Comparison of ENCODE assay signal across 32 cellular contexts in genomic region chr1:53703174-53703573, GRCh38. TPM values are rescaled to one million over a fixed set of nuclear protein-coding genes. Genes with fewer than 3 reads are reported as not detected.
"Had no signal": no experiment of that assay in that cellular context is flagged by ENCODE, and none has a peak within 500 bp of the region (broad histone marks: within the 10 kb centered on the region; RNA-seq: fewer than 3 reads in every experiment).

No MANE protein-coding gene starts in this region.

- H3K27ac ChIP-seq: neural progenitor cell, neutrophil, ovary, parathyroid adenoma, psoas muscle, skin epidermis, spleen, suprapubic skin, testis, tibial artery, transverse colon, upper lobe of right lung, uterus had no signal

- H3K4me3 Mint-ChIP-seq: naive thymus-derived CD4-positive, alpha-beta T cell; natural killer cell; nephron; neural progenitor cell; stimulated activated memory B cell treated with anti-CD40 and anti-IgM and Interleukin-4, amounts not matched to agents 10 μg/mL and 1 μg/mL and 100 μg/mL, for 72 hours; stimulated activated naive CD8-positive, alpha-beta T cell treated with anti-CD3 and anti-CD28 coated beads, Interleukin-15, amount 100 ng/mL, for 72 hours; type B pancreatic cell had no signal

- H3K4me2 ChIP-seq: neural progenitor cell, smooth muscle cell had no signal

- H2AFZ ChIP-seq: neural progenitor cell, parathyroid adenoma had no signal

- H3K36me3 Mint-ChIP-seq: naive thymus-derived CD4-positive, alpha-beta T cell; natural killer cell; neural progenitor cell; stimulated activated memory B cell treated with anti-CD40 and anti-IgM and Interleukin-4, amounts not matched to agents 10 μg/mL and 1 μg/mL and 100 μg/mL, for 72 hours; type B pancreatic cell had no signal

- DNase-seq: naive thymus-derived CD4-positive, alpha-beta T cell; natural killer cell; nucleus accumbens; ovary; psoas muscle; right cardiac atrium; stimulated activated CD4-positive, alpha-beta T cell treated with anti-CD3 and anti-CD28 coated beads, Interleukin-12 subunit alpha, Interleukin-12 subunit beta, amount 100 ng/mL, for 4 hours; stimulated activated CD4-positive, alpha-beta T cell treated with anti-CD3 and anti-CD28 coated beads, Interleukin-1b, Interleukin-23, amount 100 ng/mL, for 48 hours; stimulated activated CD4-positive, alpha-beta T cell treated with anti-CD3 and anti-CD28 coated beads, Interleukin-4, amount 100 ng/mL, for 1 hour; stimulated activated CD4-positive, alpha-beta T cell treated with anti-CD3 and anti-CD28 coated beads, Interleukin-4, amount 100 ng/mL, for 4 hours; stimulated activated CD8-positive, alpha-beta memory T cell treated with anti-CD3 and anti-CD28 coated beads, Interleukin-4, amount 100 ng/mL, for 48 hours; stimulated activated naive CD4-positive, alpha-beta T cell; stimulated activated naive CD8-positive, alpha-beta T cell treated with anti-CD3 and anti-CD28 coated beads, Interleukin-15, amount 100 ng/mL, for 72 hours; stimulated activated naive CD8-positive, alpha-beta T cell treated with anti-CD3 and anti-CD28 coated beads, Interleukin-15, Interleukin-2, amounts not matched to agents 100 U/mL and 50 U/mL, for 24 hours; testis; tibial artery; transverse colon; upper lobe of right lung; uterus had no signal

- H3K9me3 Mint-ChIP-seq: naive thymus-derived CD4-positive, alpha-beta T cell; natural killer cell; nephron; stimulated activated memory B cell treated with anti-CD40 and anti-IgM and Interleukin-4, amounts not matched to agents 10 μg/mL and 1 μg/mL and 100 μg/mL, for 72 hours; stimulated activated naive CD8-positive, alpha-beta T cell treated with anti-CD3 and anti-CD28 coated beads, Interleukin-15, amount 100 ng/mL, for 72 hours; type B pancreatic cell had no signal

- H3K79me2 ChIP-seq: parathyroid adenoma had no signal

- H3K4me1 Mint-ChIP-seq: naive thymus-derived CD4-positive, alpha-beta T cell; natural killer cell; nephron; stimulated activated memory B cell treated with anti-CD40 and anti-IgM and Interleukin-4, amounts not matched to agents 10 μg/mL and 1 μg/mL and 100 μg/mL, for 72 hours; stimulated activated naive CD8-positive, alpha-beta T cell treated with anti-CD3 and anti-CD28 coated beads, Interleukin-15, amount 100 ng/mL, for 72 hours had no signal

- H3K27ac Mint-ChIP-seq: naive thymus-derived CD4-positive, alpha-beta T cell; natural killer cell; nephron; neural progenitor cell; progenitor cell of endocrine pancreas; stimulated activated memory B cell treated with anti-CD40 and anti-IgM and Interleukin-4, amounts not matched to agents 10 μg/mL and 1 μg/mL and 100 μg/mL, for 72 hours; stimulated activated naive CD8-positive, alpha-beta T cell treated with anti-CD3 and anti-CD28 coated beads, Interleukin-15, amount 100 ng/mL, for 72 hours; type B pancreatic cell had no signal

- H3K9ac ChIP-seq: neural progenitor cell, parathyroid adenoma had no signal

- H3K27me3 Mint-ChIP-seq: stimulated activated naive CD8-positive, alpha-beta T cell treated with anti-CD3 and anti-CD28 coated beads, Interleukin-15, amount 100 ng/mL, for 72 hours had no signal

- H3K27me3 ChIP-seq: neutrophil, ovary, suprapubic skin, testis, transverse colon, uterus had no signal

- H3K36me3 ChIP-seq: neural progenitor cell, neutrophil, ovary, spleen, suprapubic skin, tibial artery, transverse colon, upper lobe of right lung, uterus had no signal

- H3K4me1 ChIP-seq: parathyroid adenoma, psoas muscle, tibial artery, upper lobe of right lung, uterus had no signal

- H3K4me3 ChIP-seq: neural progenitor cell, ovary, psoas muscle, skin epidermis, smooth muscle cell, spleen, suprapubic skin, testis, tibial artery, transverse colon, upper lobe of right lung, uterus had no signal

- H3K9me3 ChIP-seq: neutrophil, ovary, psoas muscle, suprapubic skin, testis, tibial artery, transverse colon, upper lobe of right lung, uterus had no signal

- ATAC-seq: naive thymus-derived CD4-positive, alpha-beta T cell; natural killer cell; psoas muscle; right cardiac atrium; sciatic nerve; stimulated activated memory B cell treated with anti-CD40 and anti-IgM and Interleukin-4, amounts not matched to agents 10 μg/mL and 1 μg/mL and 100 μg/mL, for 72 hours; stimulated activated naive CD8-positive, alpha-beta T cell treated with anti-CD3 and anti-CD28 coated beads, Interleukin-15, amount 100 ng/mL, for 72 hours; upper lobe of right lung had no signal

RNA-seq across cellular contexts. Expression of gene GLIS1, which starts 35.8 kb away (rescaled TPM):
- total RNA-seq: naive thymus-derived CD4-positive, alpha-beta T cell; natural killer cell; progenitor cell of endocrine pancreas had no signal
- polyA plus RNA-seq: naive thymus-derived CD4-positive, alpha-beta T cell; neural cell had no signal
